Comparison of ENCODE assay signal across 10 cellular contexts in genomic region chr13:109743706-109744453, GRCh38. TPM values are rescaled to one million over a fixed set of nuclear protein-coding genes. Genes with fewer than 3 reads are reported as not detected.
A peak's percentile ranks its signal among the peaks of the same experiment; 100 is the strongest.
DNase-seq lines count a peak whose midpoint lies in the region; ATAC-seq and TF ChIP-seq lines count a peak whose summit lies in the region.
"Had no signal": no experiment of that assay in that cellular context is flagged by ENCODE, and none has a peak within 500 bp of the region (broad histone marks: within the 10 kb centered on the region; RNA-seq: fewer than 3 reads in every experiment).

No MANE protein-coding gene starts in this region.

- peak; percentile 14 for DNase-seq in COR-L47 (lab: John Stamatoyannopoulos, UW)
- DNase-seq in NCI-H1417 treated with DMSO at 0.1 percent for 48 hours (lab: John Stamatoyannopoulos, UW) = peak; percentile 15
- DNase-seq in activated naive CD8-positive, alpha-beta T cell treated with anti-CD3 and anti-CD28 coated beads, Interleukin-2, amount 10 ng/mL, durations not matched to agents 7 days and 5 days = no peak
- DNase-seq in mesenchymal stem cell = peak; percentile 86
- no peak for DNase-seq in GM10266 (ENCODE audit: extremely low spot score)
- DNase-seq in tibial nerve (ENCODE audit: low spot score in 2 of 2) = no peak
- DNase-seq in ecto neural progenitor cell (ENCODE audit: low spot score) = no peak

- H3K79me1 ChIP-seq in mesenchymal stem cell (replicated peaks; ENCODE audit: low read length, poor library complexity, severe bottlenecking) = no peaks in the 10 kb centered on the region

- H2AK5ac ChIP-seq in mesenchymal stem cell (ENCODE audit: low read length, severe bottlenecking) = no peak overlapping the region

- peak overlapping the region; percentile 78 for H2BK120ac ChIP-seq in mesenchymal stem cell (ENCODE audit: low read depth, low read length)

- H3K27me3 ChIP-seq in mesenchymal stem cell (ENCODE audit: control insufficient read depth in 1 of 2, insufficient read depth in 1 of 2, low read length in 2 of 2) = peaks cover 0 to 14% of the 10 kb centered on the region in 2 experiments
- H3K27me3 ChIP-seq in tibial nerve = no peaks in the 10 kb centered on the region

- no peaks in the 10 kb centered on the region for H3K36me3 ChIP-seq in mesenchymal stem cell (ENCODE audit: control insufficient read depth in 1 of 2, insufficient read depth in 2 of 2, low read depth in 1 of 2, low read length in 2 of 2)
- H3K36me3 ChIP-seq in tibial nerve = no peaks in the 10 kb centered on the region
- H3K36me3 ChIP-seq: heart left ventricle had no signal

- no peak for TF ChIP-seq EP300 in tibial nerve (IDR thresholded peaks at IDR 0.05)

- peak overlapping the region; percentile 71 for H3K4me2 ChIP-seq in mesenchymal stem cell (ENCODE audit: low read length, poor library complexity, severe bottlenecking)
- H3K4me2 ChIP-seq: KMS-11 had no signal

- no peak overlapping the region for H3K9ac ChIP-seq in mesenchymal stem cell (ENCODE audit: low read length)
- H3K9ac ChIP-seq: KMS-11 had no signal

- no peak overlapping the region for H4K8ac ChIP-seq in mesenchymal stem cell (ENCODE audit: low read length)

- H3K23ac ChIP-seq in mesenchymal stem cell (ENCODE audit: low read length in 2 of 2) = no peak overlapping the region

- POLR2A ChIA-PET in activated naive CD8-positive, alpha-beta T cell treated with anti-CD3 and anti-CD28 coated beads, Interleukin-2, amount 10 ng/mL, durations not matched to agents 7 days and 5 days (lab: Charles Lee) = interaction anchor here (0.6 to 1.7 kb wide), 2 partner anchors 41 to 64 kb away, joined by 3 to 7 read pairs; no protein-coding TSS in a partner anchor

- H3K9me3 ChIP-seq in mesenchymal stem cell (ENCODE audit: control insufficient read depth, low read length) (peaks cover 2% of the 10 kb centered on the region), tibial nerve (no peaks in the 10 kb centered on the region)
- H3K9me3 ChIP-seq: heart left ventricle had no signal

- peaks cover 22% of the 10 kb centered on the region for H3K27me3 Mint-ChIP-seq in activated naive CD8-positive, alpha-beta T cell treated with anti-CD3 and anti-CD28 coated beads, Interleukin-2, amount 10 ng/mL, durations not matched to agents 7 days and 5 days

- H3K14ac ChIP-seq in mesenchymal stem cell (ENCODE audit: low read length in 2 of 2) = no peak overlapping the region

- no peak overlapping the region for H2BK5ac ChIP-seq in mesenchymal stem cell (ENCODE audit: low read depth, low read length, poor library complexity, severe bottlenecking)

- H3K4me3 Mint-ChIP-seq in activated naive CD8-positive, alpha-beta T cell treated with anti-CD3 and anti-CD28 coated beads, Interleukin-2, amount 10 ng/mL, durations not matched to agents 7 days and 5 days = peak overlapping the region; percentile 42

- no peaks in the 10 kb centered on the region for H3K36me3 Mint-ChIP-seq in activated naive CD8-positive, alpha-beta T cell treated with anti-CD3 and anti-CD28 coated beads, Interleukin-2, amount 10 ng/mL, durations not matched to agents 7 days and 5 days

- H4K91ac ChIP-seq in mesenchymal stem cell (ENCODE audit: low read length) = peak overlapping the region; percentile 44

- peak overlapping the region; percentile 52 for H3K27ac ChIP-seq in mesenchymal stem cell (ENCODE audit: low read length, poor library complexity, severe bottlenecking)
- H3K27ac ChIP-seq in tibial nerve = no peak overlapping the region
- H3K27ac ChIP-seq: heart left ventricle, KMS-11 had no signal

- H2BK15ac ChIP-seq in mesenchymal stem cell (ENCODE audit: low read depth, poor library complexity, severe bottlenecking) = no peak overlapping the region

- peaks cover 10% of the 10 kb centered on the region for H3K4me1 Mint-ChIP-seq in activated naive CD8-positive, alpha-beta T cell treated with anti-CD3 and anti-CD28 coated beads, Interleukin-2, amount 10 ng/mL, durations not matched to agents 7 days and 5 days

- no peak overlapping the region for H3K4ac ChIP-seq in mesenchymal stem cell (ENCODE audit: low read depth in 1 of 2, low read length in 2 of 2)

- H3K4me1 ChIP-seq in mesenchymal stem cell (ENCODE audit: control insufficient read depth, insufficient read depth, low read depth, low read length) (peaks cover 5% of the 10 kb centered on the region), tibial nerve (peaks cover 0 to 9% (median 0%) of the 10 kb centered on the region in 4 donors)

- TF ChIP-seq POLR2A in tibial nerve (IDR thresholded peaks at IDR 0.05) = no peak

- H3K9me3 Mint-ChIP-seq in activated naive CD8-positive, alpha-beta T cell treated with anti-CD3 and anti-CD28 coated beads, Interleukin-2, amount 10 ng/mL, durations not matched to agents 7 days and 5 days = no peaks in the 10 kb centered on the region

- H3K4me3 ChIP-seq in mesenchymal stem cell (ENCODE audit: insufficient read depth in 1 of 2, low read depth in 1 of 2, low read length in 2 of 2) = peak overlapping the region in 1 of 2 experiments; percentile 31
- no peak overlapping the region for H3K4me3 ChIP-seq in tibial nerve

- 20% methylated on average over 12 of the region's 12 CpGs for WGBS in mesenchymal stem cell
- WGBS in tibial nerve, 2 donors = 61% methylated on average over 12 of the region's 12 CpGs

- TF ChIP-seq CTCF in GM10266 (IDR thresholded peaks at IDR 0.05; ENCODE audit: control insufficient read depth, insufficient read depth, low read depth, missing control alignments) (no peak), tibial nerve (IDR thresholded peaks at IDR 0.05) (no peak)

- ATAC-seq in GM19463 (IDR thresholded peaks at IDR 0.05; ENCODE audit: unreplicated experiment) = peak; percentile 81
- ATAC-seq in activated naive CD8-positive, alpha-beta T cell treated with anti-CD3 and anti-CD28 coated beads, Interleukin-2, amount 10 ng/mL, durations not matched to agents 7 days and 5 days (ENCODE audit: low read depth) = peak; percentile 94

- peak overlapping the region in 1 of 2 experiments; percentile 22 for H2BK12ac ChIP-seq in mesenchymal stem cell (ENCODE audit: low read length in 2 of 2)

- H3K18ac ChIP-seq in mesenchymal stem cell (ENCODE audit: low read depth in 1 of 2, low read length in 2 of 2) = peak overlapping the region; percentile 40 to 44

- no peak overlapping the region for H2AFZ ChIP-seq in mesenchymal stem cell (ENCODE audit: low read depth, low read length)

- no peak overlapping the region for H3K27ac Mint-ChIP-seq in activated naive CD8-positive, alpha-beta T cell treated with anti-CD3 and anti-CD28 coated beads, Interleukin-2, amount 10 ng/mL, durations not matched to agents 7 days and 5 days

RNA-seq across cellular contexts. Expression of gene IRS2, which starts 42.5 kb away (rescaled TPM):
- 1 to 10 TPM; 5.3 to 5.5 TPM for total RNA-seq in activated naive CD8-positive, alpha-beta T cell treated with anti-CD3 and anti-CD28 coated beads, Interleukin-2, amount 10 ng/mL, durations not matched to agents 7 days and 5 days
- polyA plus RNA-seq in mesenchymal stem cell (2013, experiment 1 of 2) = 3.5 TPM
- polyA plus RNA-seq in mesenchymal stem cell (2013, experiment 2 of 2) = 3.5 TPM
- total RNA-seq in tibial nerve = 10 to 100 TPM; 38.3 to 60.9 (median 42.4) TPM

Comparison
In these comparisons a context has a peak if more than half of its experiments do, and no peak if none do; other contexts are left out.
1. DNase-seq: peak in COR-L47 (single experiment), NCI-H1417 treated with DMSO at 0.1 percent for 48 hours (single experiment) and mesenchymal stem cell (single experiment); none in activated naive CD8-positive, alpha-beta T cell treated with anti-CD3 and anti-CD28 coated beads, Interleukin-2, amount 10 ng/mL, durations not matched to agents 7 days and 5 days (single experiment), GM10266 (single experiment), tibial nerve (0 of 2) and ecto neural progenitor cell (single experiment).
2. RNA of gene IRS2, which starts 42.5 kb away (total RNA-seq): 38.3 to 60.9 TPM in tibial nerve; 5.3 to 5.5 TPM in activated naive CD8-positive, alpha-beta T cell treated with anti-CD3 and anti-CD28 coated beads, Interleukin-2, amount 10 ng/mL, durations not matched to agents 7 days and 5 days; every median in the first group is over 4 times any median in the second.